In the genomic region with DNA sequence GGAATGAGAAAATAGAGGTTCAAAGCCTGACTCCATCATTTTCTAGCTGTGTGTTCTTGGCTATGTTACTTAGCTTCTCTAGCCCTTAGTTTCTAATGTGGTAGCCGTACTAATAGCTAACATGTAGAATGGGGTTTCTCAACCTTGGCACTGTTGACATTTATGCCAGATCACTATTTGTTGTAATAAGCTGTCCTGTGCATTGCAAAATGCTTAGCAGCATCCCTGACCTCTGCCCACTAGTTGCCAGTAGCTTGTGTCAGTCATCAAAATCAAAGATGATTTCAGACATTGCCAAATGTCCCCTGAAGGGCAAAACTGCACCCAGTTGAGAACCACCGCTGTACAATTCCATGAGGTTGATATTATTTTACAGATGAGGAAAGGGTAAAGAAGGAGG, we compare ENCODE assay signal across 1 cellular context.
TF ChIP-seq lines count a peak whose summit lies in the region.

No MANE protein-coding gene starts in this region.

TF ChIP-seq in GM23338, 12 proteins besides CTCF, POLR2A, EP300 and RAD21 (continued from another document):
- TF ChIP-seq, protein P1, sequence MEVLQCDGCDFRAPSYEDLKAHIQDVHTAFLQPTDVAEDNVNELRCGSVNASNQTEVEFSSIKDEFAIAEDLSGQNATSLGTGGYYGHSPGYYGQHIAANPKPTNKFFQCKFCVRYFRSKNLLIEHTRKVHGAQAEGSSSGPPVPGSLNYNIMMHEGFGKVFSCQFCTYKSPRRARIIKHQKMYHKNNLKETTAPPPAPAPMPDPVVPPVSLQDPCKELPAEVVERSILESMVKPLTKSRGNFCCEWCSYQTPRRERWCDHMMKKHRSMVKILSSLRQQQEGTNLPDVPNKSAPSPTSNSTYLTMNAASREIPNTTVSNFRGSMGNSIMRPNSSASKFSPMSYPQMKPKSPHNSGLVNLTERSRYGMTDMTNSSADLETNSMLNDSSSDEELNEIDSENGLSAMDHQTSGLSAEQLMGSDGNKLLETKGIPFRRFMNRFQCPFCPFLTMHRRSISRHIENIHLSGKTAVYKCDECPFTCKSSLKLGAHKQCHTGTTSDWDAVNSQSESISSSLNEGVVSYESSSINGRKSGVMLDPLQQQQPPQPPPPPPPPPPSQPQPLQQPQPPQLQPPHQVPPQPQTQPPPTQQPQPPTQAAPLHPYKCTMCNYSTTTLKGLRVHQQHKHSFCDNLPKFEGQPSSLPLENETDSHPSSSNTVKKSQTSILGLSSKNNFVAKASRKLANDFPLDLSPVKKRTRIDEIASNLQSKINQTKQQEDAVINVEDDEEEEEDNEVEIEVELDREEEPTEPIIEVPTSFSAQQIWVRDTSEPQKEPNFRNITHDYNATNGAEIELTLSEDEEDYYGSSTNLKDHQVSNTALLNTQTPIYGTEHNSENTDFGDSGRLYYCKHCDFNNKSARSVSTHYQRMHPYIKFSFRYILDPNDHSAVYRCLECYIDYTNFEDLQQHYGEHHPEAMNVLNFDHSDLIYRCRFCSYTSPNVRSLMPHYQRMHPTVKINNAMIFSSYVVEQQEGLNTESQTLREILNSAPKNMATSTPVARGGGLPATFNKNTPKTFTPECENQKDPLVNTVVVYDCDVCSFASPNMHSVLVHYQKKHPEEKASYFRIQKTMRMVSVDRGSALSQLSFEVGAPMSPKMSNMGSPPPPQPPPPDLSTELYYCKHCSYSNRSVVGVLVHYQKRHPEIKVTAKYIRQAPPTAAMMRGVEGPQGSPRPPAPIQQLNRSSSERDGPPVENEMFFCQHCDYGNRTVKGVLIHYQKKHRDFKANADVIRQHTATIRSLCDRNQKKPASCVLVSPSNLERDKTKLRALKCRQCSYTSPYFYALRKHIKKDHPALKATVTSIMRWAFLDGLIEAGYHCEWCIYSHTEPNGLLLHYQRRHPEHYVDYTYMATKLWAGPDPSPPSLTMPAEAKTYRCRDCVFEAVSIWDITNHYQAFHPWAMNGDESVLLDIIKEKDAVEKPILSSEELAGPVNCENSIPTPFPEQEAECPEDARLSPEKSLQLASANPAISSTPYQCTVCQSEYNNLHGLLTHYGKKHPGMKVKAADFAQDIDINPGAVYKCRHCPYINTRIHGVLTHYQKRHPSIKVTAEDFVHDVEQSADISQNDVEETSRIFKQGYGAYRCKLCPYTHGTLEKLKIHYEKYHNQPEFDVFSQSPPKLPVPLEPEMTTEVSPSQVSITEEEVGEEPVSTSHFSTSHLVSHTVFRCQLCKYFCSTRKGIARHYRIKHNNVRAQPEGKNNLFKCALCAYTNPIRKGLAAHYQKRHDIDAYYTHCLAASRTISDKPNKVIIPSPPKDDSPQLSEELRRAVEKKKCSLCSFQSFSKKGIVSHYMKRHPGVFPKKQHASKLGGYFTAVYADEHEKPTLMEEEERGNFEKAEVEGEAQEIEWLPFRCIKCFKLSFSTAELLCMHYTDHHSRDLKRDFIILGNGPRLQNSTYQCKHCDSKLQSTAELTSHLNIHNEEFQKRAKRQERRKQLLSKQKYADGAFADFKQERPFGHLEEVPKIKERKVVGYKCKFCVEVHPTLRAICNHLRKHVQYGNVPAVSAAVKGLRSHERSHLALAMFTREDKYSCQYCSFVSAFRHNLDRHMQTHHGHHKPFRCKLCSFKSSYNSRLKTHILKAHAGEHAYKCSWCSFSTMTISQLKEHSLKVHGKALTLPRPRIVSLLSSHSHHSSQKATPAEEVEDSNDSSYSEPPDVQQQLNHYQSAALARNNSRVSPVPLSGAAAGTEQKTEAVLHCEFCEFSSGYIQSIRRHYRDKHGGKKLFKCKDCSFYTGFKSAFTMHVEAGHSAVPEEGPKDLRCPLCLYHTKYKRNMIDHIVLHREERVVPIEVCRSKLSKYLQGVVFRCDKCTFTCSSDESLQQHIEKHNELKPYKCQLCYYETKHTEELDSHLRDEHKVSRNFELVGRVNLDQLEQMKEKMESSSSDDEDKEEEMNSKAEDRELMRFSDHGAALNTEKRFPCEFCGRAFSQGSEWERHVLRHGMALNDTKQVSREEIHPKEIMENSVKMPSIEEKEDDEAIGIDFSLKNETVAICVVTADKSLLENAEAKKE (CRISPR knock-in tag; IDR thresholded peaks at IDR 0.05), result no peak
- TF ChIP-seq POLR2AphosphoS5 (IDR thresholded peaks at IDR 0.05; ENCODE audit: low read depth) (no peak), CREB1 (CRISPR knock-in tag; IDR thresholded peaks at IDR 0.05; ENCODE audit: low read depth) (no peak), NANOG (IDR thresholded peaks at IDR 0.05; ENCODE audit: borderline replicate concordance) (no peak)
- TF ChIP-seq, protein P2, sequence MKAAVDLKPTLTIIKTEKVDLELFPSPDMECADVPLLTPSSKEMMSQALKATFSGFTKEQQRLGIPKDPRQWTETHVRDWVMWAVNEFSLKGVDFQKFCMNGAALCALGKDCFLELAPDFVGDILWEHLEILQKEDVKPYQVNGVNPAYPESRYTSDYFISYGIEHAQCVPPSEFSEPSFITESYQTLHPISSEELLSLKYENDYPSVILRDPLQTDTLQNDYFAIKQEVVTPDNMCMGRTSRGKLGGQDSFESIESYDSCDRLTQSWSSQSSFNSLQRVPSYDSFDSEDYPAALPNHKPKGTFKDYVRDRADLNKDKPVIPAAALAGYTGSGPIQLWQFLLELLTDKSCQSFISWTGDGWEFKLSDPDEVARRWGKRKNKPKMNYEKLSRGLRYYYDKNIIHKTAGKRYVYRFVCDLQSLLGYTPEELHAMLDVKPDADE (IDR thresholded peaks at IDR 0.05), result no peak
TF ChIP-seq in GM23338: peak in this region for 0.
